ENCODE assay signal across 11 cellular contexts in the genomic region with DNA sequence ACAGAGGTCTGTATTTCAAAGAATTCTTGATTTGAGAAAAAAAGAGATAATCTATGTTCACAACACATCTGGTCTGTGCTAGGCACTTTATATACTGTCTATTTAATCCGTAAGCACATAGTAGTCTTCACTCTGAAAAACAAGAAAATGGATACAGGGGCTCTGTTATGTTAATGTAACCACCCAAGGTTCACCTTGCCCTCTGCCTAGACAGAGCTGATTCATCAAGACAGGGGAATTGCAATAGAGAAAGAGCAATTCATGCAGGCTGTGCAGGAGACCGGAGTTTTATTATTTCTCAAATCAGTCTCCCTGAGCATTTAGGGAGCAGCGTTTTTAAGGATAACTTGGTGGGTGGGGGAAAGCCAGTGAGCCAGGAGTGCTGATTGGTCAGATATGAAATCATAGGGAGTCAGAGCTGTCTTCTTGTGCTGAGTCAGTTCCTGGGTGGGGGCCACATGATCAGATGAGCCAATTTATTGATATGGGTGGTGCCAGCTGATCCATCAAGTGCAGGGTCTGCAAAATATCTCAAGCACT.
DNase-seq lines count a peak whose midpoint lies in the region; ATAC-seq and TF ChIP-seq lines count a peak whose summit lies in the region.
"Had no signal": no experiment of that assay in that cellular context is flagged by ENCODE, and none has a peak within 500 bp of the region (broad histone marks: within the 10 kb centered on the region; RNA-seq: fewer than 3 reads in every experiment).

No MANE protein-coding gene starts in this region.

- H3K27me3 ChIP-seq in gastroesophageal sphincter: peaks cover 5% of the 10 kb centered on the region
- H3K27me3 ChIP-seq in gastrocnemius medialis: no peaks in the 10 kb centered on the region
- H3K27me3 ChIP-seq: colonic mucosa, left lung had no signal

- no peak for TF ChIP-seq EP300 in gastroesophageal sphincter (IDR thresholded peaks at IDR 0.05)

- H3K4me1 Mint-ChIP-seq in activated naive CD8-positive, alpha-beta T cell treated with anti-CD3 and anti-CD28 coated beads, Interleukin-2, amount 10 ng/mL, durations not matched to agents 7 days and 5 days: peaks cover 38% of the 10 kb centered on the region
- H3K4me1 Mint-ChIP-seq in stimulated activated naive CD8-positive, alpha-beta T cell treated with anti-CD3 and anti-CD28 coated beads, Interleukin-15, amount 100 ng/mL, for 72 hours: peaks cover 60% of the 10 kb centered on the region

- H3K27ac Mint-ChIP-seq in activated naive CD8-positive, alpha-beta T cell treated with anti-CD3 and anti-CD28 coated beads, Interleukin-2, amount 10 ng/mL, durations not matched to agents 7 days and 5 days: peak overlapping the region; percentile 86
- H3K27ac Mint-ChIP-seq in stimulated activated naive CD8-positive, alpha-beta T cell treated with anti-CD3 and anti-CD28 coated beads, Interleukin-15, amount 100 ng/mL, for 72 hours: peak overlapping the region; percentile 67 to 77

- peaks cover 5% of the 10 kb centered on the region for H3K36me3 Mint-ChIP-seq in activated naive CD8-positive, alpha-beta T cell treated with anti-CD3 and anti-CD28 coated beads, Interleukin-2, amount 10 ng/mL, durations not matched to agents 7 days and 5 days

- DNase-seq in stimulated activated CD4-positive, alpha-beta T cell treated with anti-CD3 and anti-CD28 coated beads, Interleukin-4, amount 100 ng/mL, for 24 hours: peak; percentile 14
- no peak for DNase-seq in stimulated activated CD4-positive, alpha-beta T cell treated with anti-CD3 and anti-CD28 coated beads, Interleukin-4, amount 100 ng/mL, for 1 hour
- peak; percentile 49 for DNase-seq in HT1080 (ENCODE audit: low read depth)
- DNase-seq in activated naive CD8-positive, alpha-beta T cell treated with anti-CD3 and anti-CD28 coated beads, Interleukin-2, amount 10 ng/mL, durations not matched to agents 7 days and 5 days: no peak
- no peak for DNase-seq in stimulated activated naive CD8-positive, alpha-beta T cell treated with anti-CD3 and anti-CD28 coated beads, Interleukin-15, amount 100 ng/mL, for 72 hours
- no peak for DNase-seq in HuH-7 (ENCODE audit: low spot score)
- no peak for DNase-seq in gastrocnemius medialis
- DNase-seq: colonic mucosa, left lung, NCI-H1417 had no signal

- POLR2A ChIA-PET in activated naive CD8-positive, alpha-beta T cell treated with anti-CD3 and anti-CD28 coated beads, Interleukin-2, amount 10 ng/mL, durations not matched to agents 7 days and 5 days (lab: Charles Lee): interaction anchor here (0.7 kb wide), 1 partner anchor 21 kb away, joined by 3 read pairs; no protein-coding TSS in a partner anchor

- TF ChIP-seq CTCF in gastroesophageal sphincter (IDR thresholded peaks at IDR 0.05) (no peak), gastrocnemius medialis (IDR thresholded peaks at IDR 0.05 in 4 of 5, conservative IDR thresholded peaks at IDR 0.05 in 1 of 5) (no peak)

- no peak for ATAC-seq in activated naive CD8-positive, alpha-beta T cell treated with anti-CD3 and anti-CD28 coated beads, Interleukin-2, amount 10 ng/mL, durations not matched to agents 7 days and 5 days (ENCODE audit: low read depth)
- peak; percentile 36 for ATAC-seq in stimulated activated naive CD8-positive, alpha-beta T cell treated with anti-CD3 and anti-CD28 coated beads, Interleukin-15, amount 100 ng/mL, for 72 hours
- ATAC-seq in gastroesophageal sphincter: no peak
- ATAC-seq in gastrocnemius medialis: no peak

- no peak overlapping the region for H3K27ac ChIP-seq in gastroesophageal sphincter
- no peak overlapping the region for H3K27ac ChIP-seq in gastrocnemius medialis
- H3K27ac ChIP-seq: colonic mucosa had no signal

- H3K9me3 Mint-ChIP-seq in activated naive CD8-positive, alpha-beta T cell treated with anti-CD3 and anti-CD28 coated beads, Interleukin-2, amount 10 ng/mL, durations not matched to agents 7 days and 5 days: peaks cover 1% of the 10 kb centered on the region
- H3K9me3 Mint-ChIP-seq in stimulated activated naive CD8-positive, alpha-beta T cell treated with anti-CD3 and anti-CD28 coated beads, Interleukin-15, amount 100 ng/mL, for 72 hours: peaks cover 4 to 5% of the 10 kb centered on the region in 2 donors

- H3K4me3 ChIP-seq in gastroesophageal sphincter: no peak overlapping the region
- H3K4me3 ChIP-seq in gastrocnemius medialis: no peak overlapping the region
- H3K4me3 ChIP-seq: colonic mucosa, left lung had no signal

- no peak for TF ChIP-seq POLR2A in gastroesophageal sphincter (IDR thresholded peaks at IDR 0.05)
- TF ChIP-seq POLR2A in gastrocnemius medialis (IDR thresholded peaks at IDR 0.05): no peak

- in situ Hi-C loops in gastrocnemius medialis (cut with MboI; ENCODE audit: low sequenced_read_pairs in 4 of 4): loop anchor here (10.0 to 25.0 kb wide), 3 partner anchors 62 to 1102 kb away; no protein-coding TSS in a partner anchor

- H3K27me3 Mint-ChIP-seq in activated naive CD8-positive, alpha-beta T cell treated with anti-CD3 and anti-CD28 coated beads, Interleukin-2, amount 10 ng/mL, durations not matched to agents 7 days and 5 days: no peaks in the 10 kb centered on the region
- peaks cover 3% of the 10 kb centered on the region for H3K27me3 Mint-ChIP-seq in stimulated activated naive CD8-positive, alpha-beta T cell treated with anti-CD3 and anti-CD28 coated beads, Interleukin-15, amount 100 ng/mL, for 72 hours

- no peak overlapping the region for H3K4me3 Mint-ChIP-seq in activated naive CD8-positive, alpha-beta T cell treated with anti-CD3 and anti-CD28 coated beads, Interleukin-2, amount 10 ng/mL, durations not matched to agents 7 days and 5 days
- H3K4me3 Mint-ChIP-seq in stimulated activated naive CD8-positive, alpha-beta T cell treated with anti-CD3 and anti-CD28 coated beads, Interleukin-15, amount 100 ng/mL, for 72 hours: peak overlapping the region; percentile 50 to 73

- WGBS in gastroesophageal sphincter (ENCODE audit: low coverage in 1 of 2), 2 donors: 71 to 82% methylated on average over 3 of the region's 3 CpGs

- H3K4me1 ChIP-seq in gastroesophageal sphincter (no peaks in the 10 kb centered on the region), gastrocnemius medialis (no peaks in the 10 kb centered on the region)
- H3K4me1 ChIP-seq: colonic mucosa had no signal

- H3K36me3 ChIP-seq in gastroesophageal sphincter: no peaks in the 10 kb centered on the region
- no peaks in the 10 kb centered on the region for H3K36me3 ChIP-seq in gastrocnemius medialis
- H3K36me3 ChIP-seq: colonic mucosa, left lung had no signal

- no peaks in the 10 kb centered on the region for H3K9me3 ChIP-seq in gastroesophageal sphincter
- H3K9me3 ChIP-seq in gastrocnemius medialis: no peaks in the 10 kb centered on the region
- H3K9me3 ChIP-seq: colonic mucosa, left lung had no signal

- intact Hi-C loops in gastrocnemius medialis (cut with DNase I; ENCODE audit: low total_unique reads): no loop called here

Comparison
In these comparisons a context has a peak if more than half of its experiments do, and no peak if none do; other contexts are left out.
1. DNase-seq: peak in stimulated activated CD4-positive, alpha-beta T cell treated with anti-CD3 and anti-CD28 coated beads, Interleukin-4, amount 100 ng/mL, for 24 hours (single experiment) and HT1080 (single experiment); none in stimulated activated CD4-positive, alpha-beta T cell treated with anti-CD3 and anti-CD28 coated beads, Interleukin-4, amount 100 ng/mL, for 1 hour (single experiment), activated naive CD8-positive, alpha-beta T cell treated with anti-CD3 and anti-CD28 coated beads, Interleukin-2, amount 10 ng/mL, durations not matched to agents 7 days and 5 days (single experiment), stimulated activated naive CD8-positive, alpha-beta T cell treated with anti-CD3 and anti-CD28 coated beads, Interleukin-15, amount 100 ng/mL, for 72 hours (0 of 2), HuH-7 (single experiment) and gastrocnemius medialis (0 of 2).